In the genomic region with DNA sequence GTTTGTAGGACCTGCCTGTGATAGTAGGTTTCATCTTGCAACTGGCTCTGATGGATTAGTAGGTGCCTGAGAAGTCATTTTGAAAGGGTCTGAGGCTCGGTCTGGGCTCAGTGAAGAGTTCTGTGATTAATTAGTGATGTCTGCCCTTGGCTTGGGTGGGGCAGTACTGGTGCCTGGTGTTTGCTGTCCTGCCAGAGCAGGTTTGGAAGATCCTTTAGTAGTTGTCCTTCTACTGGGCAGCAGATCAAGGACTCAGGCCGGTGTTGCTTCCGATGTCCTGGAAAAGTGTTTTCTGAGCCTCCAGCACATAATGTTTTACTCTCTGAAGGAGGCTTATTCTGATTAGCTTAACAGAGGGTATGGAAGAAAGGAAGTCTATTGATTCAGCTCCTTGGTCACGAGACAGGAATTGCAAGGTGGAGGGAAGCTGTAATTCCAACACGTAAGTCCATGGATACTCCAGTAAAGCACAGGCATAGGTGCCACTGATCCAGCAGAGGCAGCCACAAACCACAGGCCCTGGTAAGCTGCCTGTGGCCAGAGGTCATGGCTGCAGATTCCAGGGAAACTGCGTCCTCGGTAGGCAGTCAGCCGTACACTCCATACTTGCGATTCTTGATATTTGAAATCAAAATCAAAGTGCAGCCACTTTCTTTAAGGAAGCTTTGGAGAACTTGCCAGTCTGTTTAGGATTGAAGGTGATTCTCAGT, we compare ENCODE assay signal across 1 cellular context.
TF ChIP-seq lines count a peak whose summit lies in the region.

No MANE protein-coding gene starts in this region.

TF ChIP-seq in HepG2, 621 proteins besides CTCF, POLR2A, EP300 and RAD21 (continued from another document and continues in another):
- TF ChIP-seq, protein P1, sequence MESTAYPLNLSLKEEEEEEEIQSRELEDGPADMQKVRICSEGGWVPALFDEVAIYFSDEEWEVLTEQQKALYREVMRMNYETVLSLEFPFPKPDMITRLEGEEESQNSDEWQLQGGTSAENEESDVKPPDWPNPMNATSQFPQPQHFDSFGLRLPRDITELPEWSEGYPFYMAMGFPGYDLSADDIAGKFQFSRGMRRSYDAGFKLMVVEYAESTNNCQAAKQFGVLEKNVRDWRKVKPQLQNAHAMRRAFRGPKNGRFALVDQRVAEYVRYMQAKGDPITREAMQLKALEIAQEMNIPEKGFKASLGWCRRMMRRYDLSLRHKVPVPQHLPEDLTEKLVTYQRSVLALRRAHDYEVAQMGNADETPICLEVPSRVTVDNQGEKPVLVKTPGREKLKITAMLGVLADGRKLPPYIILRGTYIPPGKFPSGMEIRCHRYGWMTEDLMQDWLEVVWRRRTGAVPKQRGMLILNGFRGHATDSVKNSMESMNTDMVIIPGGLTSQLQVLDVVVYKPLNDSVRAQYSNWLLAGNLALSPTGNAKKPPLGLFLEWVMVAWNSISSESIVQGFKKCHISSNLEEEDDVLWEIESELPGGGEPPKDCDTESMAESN (CRISPR knock-in tag; conservative IDR thresholded peaks at IDR 0.05), result 0 out of 2 replicates have a peak, but pooled peaks have one; percentile 5
- TF ChIP-seq NFE2L2 (IDR thresholded peaks at IDR 0.05; ENCODE audit: low read length) (no peak), POLR2AphosphoS5 (IDR thresholded peaks at IDR 0.05; ENCODE audit: low read depth, low read length) (peak; percentile 9; the same call in 1 of the 2 replicates), SUZ12 (IDR thresholded peaks at IDR 0.05; ENCODE audit: low read depth, low read length) (no peak), ZC3H4 (CRISPR knock-in tag; IDR thresholded peaks at IDR 0.05; ENCODE audit: borderline replicate concordance) (peak; percentile 86), ZNF768 (CRISPR knock-in tag; IDR thresholded peaks at IDR 0.05) (no peak; the same call in 1 of the 2 replicates), GABPB1 (CRISPR knock-in tag; IDR thresholded peaks at IDR 0.05) (no peak), PHF5A (CRISPR knock-in tag; IDR thresholded peaks at IDR 0.05; ENCODE audit: low read depth, unreplicated experiment) (no peak), ZUFSP (CRISPR knock-in tag; IDR thresholded peaks at IDR 0.05; ENCODE audit: borderline replicate concordance) (no peak), NFKB2 (CRISPR knock-in tag; IDR thresholded peaks at IDR 0.05; ENCODE audit: borderline replicate concordance) (peak; percentile 26; the same call in 1 of the 2 replicates), FOXA1 (IDR thresholded peaks at IDR 0.05) (no peak), FOXA1 (CRISPR knock-in tag; IDR thresholded peaks at IDR 0.05) (no peak; the same call in 1 of the 2 replicates), SNAPC4 (CRISPR knock-in tag; IDR thresholded peaks at IDR 0.05) (no peak; the same call in 1 of the 2 replicates), RARG (CRISPR knock-in tag; IDR thresholded peaks at IDR 0.05; ENCODE audit: low read depth) (no peak), TBP (CRISPR knock-in tag; IDR thresholded peaks at IDR 0.05) (no peak), RBFOX2 (IDR thresholded peaks at IDR 0.05; ENCODE audit: low read depth, low read length) (peak; percentile 83), MLLT10 (CRISPR knock-in tag; IDR thresholded peaks at IDR 0.05) (0 out of 2 replicates have a peak, but pooled peaks have one; percentile 70), SIX4 (CRISPR knock-in tag; IDR thresholded peaks at IDR 0.05) (no peak), ZMAT3 (CRISPR knock-in tag; conservative IDR thresholded peaks at IDR 0.05) (no peak), JARID2 (CRISPR knock-in tag; IDR thresholded peaks at IDR 0.05; ENCODE audit: insufficient replicate concordance) (no peak), DPF2 (CRISPR knock-in tag; IDR thresholded peaks at IDR 0.05; ENCODE audit: borderline replicate concordance, low read depth) (no peak; the same call in 1 of the 2 replicates), ZNF724P (CRISPR knock-in tag; IDR thresholded peaks at IDR 0.05; ENCODE audit: borderline replicate concordance) (0 out of 2 replicates have a peak, but pooled peaks have one; percentile 17), IRF2 (CRISPR knock-in tag; IDR thresholded peaks at IDR 0.05) (0 out of 2 replicates have a peak, but pooled peaks have one; percentile 57), HMGXB4 (CRISPR knock-in tag; IDR thresholded peaks at IDR 0.05; ENCODE audit: borderline replicate concordance in 1 of 2, low read depth in 1 of 2) (0 out of 4 replicates have a peak, but pooled peaks of 1 of the 2 experiments have one; percentile 9), SRSF4 (IDR thresholded peaks at IDR 0.05; ENCODE audit: low read depth, low read length, poor library complexity, severe bottlenecking) (no peak), GMEB2 (CRISPR knock-in tag; IDR thresholded peaks at IDR 0.05; ENCODE audit: low read depth) (no peak), NBN (conservative IDR thresholded peaks at IDR 0.05) (no peak), ZNF441 (CRISPR knock-in tag; IDR thresholded peaks at IDR 0.05; ENCODE audit: borderline replicate concordance) (no peak), IKZF5 (CRISPR knock-in tag; IDR thresholded peaks at IDR 0.05) (no peak; the same call in 1 of the 2 replicates)
- TF ChIP-seq, protein P2, sequence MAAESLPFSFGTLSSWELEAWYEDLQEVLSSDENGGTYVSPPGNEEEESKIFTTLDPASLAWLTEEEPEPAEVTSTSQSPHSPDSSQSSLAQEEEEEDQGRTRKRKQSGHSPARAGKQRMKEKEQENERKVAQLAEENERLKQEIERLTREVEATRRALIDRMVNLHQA (CRISPR knock-in tag; IDR thresholded peaks at IDR 0.05), result no peak
- TF ChIP-seq, protein P3, sequence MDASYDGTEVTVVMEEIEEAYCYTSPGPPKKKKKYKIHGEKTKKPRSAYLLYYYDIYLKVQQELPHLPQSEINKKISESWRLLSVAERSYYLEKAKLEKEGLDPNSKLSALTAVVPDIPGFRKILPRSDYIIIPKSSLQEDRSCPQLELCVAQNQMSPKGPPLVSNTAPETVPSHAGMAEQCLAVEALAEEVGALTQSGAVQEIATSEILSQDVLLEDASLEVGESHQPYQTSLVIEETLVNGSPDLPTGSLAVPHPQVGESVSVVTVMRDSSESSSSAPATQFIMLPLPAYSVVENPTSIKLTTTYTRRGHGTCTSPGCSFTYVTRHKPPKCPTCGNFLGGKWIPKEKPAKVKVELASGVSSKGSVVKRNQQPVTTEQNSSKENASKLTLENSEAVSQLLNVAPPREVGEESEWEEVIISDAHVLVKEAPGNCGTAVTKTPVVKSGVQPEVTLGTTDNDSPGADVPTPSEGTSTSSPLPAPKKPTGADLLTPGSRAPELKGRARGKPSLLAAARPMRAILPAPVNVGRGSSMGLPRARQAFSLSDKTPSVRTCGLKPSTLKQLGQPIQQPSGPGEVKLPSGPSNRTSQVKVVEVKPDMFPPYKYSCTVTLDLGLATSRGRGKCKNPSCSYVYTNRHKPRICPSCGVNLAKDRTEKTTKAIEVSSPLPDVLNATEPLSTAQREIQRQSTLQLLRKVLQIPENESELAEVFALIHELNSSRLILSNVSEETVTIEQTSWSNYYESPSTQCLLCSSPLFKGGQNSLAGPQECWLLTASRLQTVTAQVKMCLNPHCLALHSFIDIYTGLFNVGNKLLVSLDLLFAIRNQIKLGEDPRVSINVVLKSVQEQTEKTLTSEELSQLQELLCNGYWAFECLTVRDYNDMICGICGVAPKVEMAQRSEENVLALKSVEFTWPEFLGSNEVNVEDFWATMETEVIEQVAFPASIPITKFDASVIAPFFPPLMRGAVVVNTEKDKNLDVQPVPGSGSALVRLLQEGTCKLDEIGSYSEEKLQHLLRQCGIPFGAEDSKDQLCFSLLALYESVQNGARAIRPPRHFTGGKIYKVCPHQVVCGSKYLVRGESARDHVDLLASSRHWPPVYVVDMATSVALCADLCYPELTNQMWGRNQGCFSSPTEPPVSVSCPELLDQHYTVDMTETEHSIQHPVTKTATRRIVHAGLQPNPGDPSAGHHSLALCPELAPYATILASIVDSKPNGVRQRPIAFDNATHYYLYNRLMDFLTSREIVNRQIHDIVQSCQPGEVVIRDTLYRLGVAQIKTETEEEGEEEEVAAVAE (CRISPR knock-in tag; IDR thresholded peaks at IDR 0.05; ENCODE audit: borderline replicate concordance), result no peak
- TF ChIP-seq, protein P4, sequence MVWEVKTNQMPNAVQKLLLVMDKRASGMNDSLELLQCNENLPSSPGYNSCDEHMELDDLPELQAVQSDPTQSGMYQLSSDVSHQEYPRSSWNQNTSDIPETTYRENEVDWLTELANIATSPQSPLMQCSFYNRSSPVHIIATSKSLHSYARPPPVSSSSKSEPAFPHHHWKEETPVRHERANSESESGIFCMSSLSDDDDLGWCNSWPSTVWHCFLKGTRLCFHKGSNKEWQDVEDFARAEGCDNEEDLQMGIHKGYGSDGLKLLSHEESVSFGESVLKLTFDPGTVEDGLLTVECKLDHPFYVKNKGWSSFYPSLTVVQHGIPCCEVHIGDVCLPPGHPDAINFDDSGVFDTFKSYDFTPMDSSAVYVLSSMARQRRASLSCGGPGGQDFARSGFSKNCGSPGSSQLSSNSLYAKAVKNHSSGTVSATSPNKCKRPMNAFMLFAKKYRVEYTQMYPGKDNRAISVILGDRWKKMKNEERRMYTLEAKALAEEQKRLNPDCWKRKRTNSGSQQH (CRISPR knock-in tag; IDR thresholded peaks at IDR 0.05; ENCODE audit: low read depth), result peak; percentile 3; the same call in 1 of the 2 replicates
